Comparison of ENCODE assay signal across 20 cellular contexts in genomic region chr19:2723747-2724146, GRCh38. TPM values are rescaled to one million over a fixed set of nuclear protein-coding genes. Genes with fewer than 3 reads are reported as not detected.
DNase-seq lines count a peak whose midpoint lies in the region; ATAC-seq and TF ChIP-seq lines count a peak whose summit lies in the region.
"Had no signal": no experiment of that assay in that cellular context is flagged by ENCODE, and none has a peak within 500 bp of the region (broad histone marks: within the 10 kb centered on the region; RNA-seq: fewer than 3 reads in every experiment).

No MANE protein-coding gene starts in this region.

- H3K27ac ChIP-seq in heart left ventricle (peak overlapping the region in 11 of 12 donors; percentile 77 to 95 (median 90)), right atrium auricular region (peak overlapping the region; percentile 86 to 88), thoracic aorta (peak overlapping the region; percentile 56 to 59)
- H3K27ac ChIP-seq: C4-2B, upper lobe of right lung, WERI-Rb-1 had no signal

- no peaks in the 10 kb centered on the region for H3K36me3 ChIP-seq in heart left ventricle
- no peaks in the 10 kb centered on the region for H3K36me3 ChIP-seq in right atrium auricular region
- no peaks in the 10 kb centered on the region for H3K36me3 ChIP-seq in thoracic aorta
- H3K36me3 ChIP-seq: upper lobe of right lung, WERI-Rb-1 had no signal

- no peaks in the 10 kb centered on the region for H3K9me3 ChIP-seq in heart left ventricle
- H3K9me3 ChIP-seq in right atrium auricular region, result no peaks in the 10 kb centered on the region
- H3K9me3 ChIP-seq in thoracic aorta, result no peaks in the 10 kb centered on the region
- H3K9me3 ChIP-seq: upper lobe of right lung had no signal

- H3K4me1 ChIP-seq in heart left ventricle, result peaks cover 0 to 42% (median 13%) of the 10 kb centered on the region in 12 donors
- H3K4me1 ChIP-seq in right atrium auricular region, result peaks cover 0 to 43% of the 10 kb centered on the region in 2 donors
- H3K4me1 ChIP-seq in thoracic aorta (ENCODE audit: control insufficient read depth in 1 of 2, low read depth in 2 of 2), result peaks cover 12 to 39% of the 10 kb centered on the region in 2 donors

- intact Hi-C loops in heart left ventricle (cut with DNase I) (loop anchor here in 3 of 10 donors (5.0 to 10.0 kb wide), 2 partner anchors 59 to 61 kb away; no protein-coding TSS in a partner anchor), left cardiac atrium (cut with DNase I) (no loop called here)

- no peak for TF ChIP-seq CTCF in heart left ventricle (IDR thresholded peaks at IDR 0.05)
- no peak for TF ChIP-seq CTCF in right atrium auricular region (IDR thresholded peaks at IDR 0.05)
- no peak for TF ChIP-seq CTCF in thoracic aorta (IDR thresholded peaks at IDR 0.05)

- WGBS in heart left ventricle, 4 donors, result 55 to 71% (median 64%) methylated on average over 12 to 14 of the region's 14 CpGs

- ATAC-seq in heart left ventricle (no peak), left cardiac atrium (no peak), thoracic aorta (ENCODE audit: insufficient number of reproducible peaks, low FRiP score, low read depth) (no peak), HG02678 (IDR thresholded peaks at IDR 0.05; ENCODE audit: unreplicated experiment) (no peak)
- ATAC-seq: activated T-cell treated with anti-CD3 and anti-CD28 coated beads, Interleukin-2, amount 50 U/mL, for 4 hours; stimulated activated naive B cell treated with anti-CD40 and anti-IgM and Interleukin-4, amounts not matched to agents 10 μg/mL and 1 μg/mL and 100 μg/mL, for 72 hours had no signal

- H3K4me3 ChIP-seq in heart left ventricle (no peak overlapping the region), right atrium auricular region (no peak overlapping the region), thoracic aorta (no peak overlapping the region)
- H3K4me3 ChIP-seq: lung, upper lobe of right lung had no signal

- DNase-seq in heart left ventricle, result peak in 2 of 5 donors; percentile 22 to 28
- DNase-seq in left cardiac atrium, result no peak
- DNase-seq in right atrium auricular region (ENCODE audit: low spot score), result no peak
- no peak for DNase-seq in thoracic aorta (ENCODE audit: low spot score)
- DNase-seq in DMS79 treated with DMSO at 0.1 percent for 48 hours (lab: John Stamatoyannopoulos, UW), result no peak
- DNase-seq: activated CD4-positive, alpha-beta memory T cell treated with anti-CD3 and anti-CD28 coated beads for 36 hours; activated T-cell treated with anti-CD3 and anti-CD28 coated beads, Interleukin-2, amount 50 U/mL, for 4 hours; DMS153; naive B cell; NCI-H187 treated with DMSO at 0.1 percent for 48 hours; NCI-H446; NK-92 treated with Interleukin-12 subunit alpha and Interleukin-12 subunit beta, amount 100 ng/mL, for 24 hours; stimulated activated naive B cell treated with anti-CD40 and anti-IgM and Interleukin-4, amounts not matched to agents 10 μg/mL and 1 μg/mL and 100 μg/mL, for 72 hours; T-helper 1 cell; WERI-Rb-1 had no signal

- H3K27me3 ChIP-seq in heart left ventricle (peaks cover 9 to 54% (median 23%) of the 10 kb centered on the region in 9 donors), right atrium auricular region (no peaks in the 10 kb centered on the region), thoracic aorta (replicated peaks; ENCODE audit: insufficient read depth) (no peaks in the 10 kb centered on the region)

- TF ChIP-seq POLR2A in heart left ventricle (IDR thresholded peaks at IDR 0.05), result no peak

RNA-seq across cellular contexts. Expression of gene DIRAS1, which starts 2.6 kb away (rescaled TPM):
- total RNA-seq in heart left ventricle (100 to 1,000 TPM in 6 of 9 donors, 10 to 100 TPM in 3; 77.4 to 191 (median 142) TPM), left cardiac atrium (100 to 1,000 TPM; 108 to 211 TPM), right atrium auricular region (10 to 100 TPM; 36.5 to 58.0 TPM), thoracic aorta (1 to 10 TPM in 1 of 2 donors, not detected in 1; 2.3 TPM)
- 100 to 1,000 TPM; 112 to 168 TPM for polyA plus RNA-seq in heart left ventricle
- total RNA-seq: epithelial cell of proximal tubule had no signal

RNA-seq across cellular contexts. Expression of gene SLC39A3, which starts 16.1 kb away (rescaled TPM):
- 10 to 100 TPM; 16.4 to 33.3 (median 21.7) TPM for total RNA-seq in heart left ventricle
- 10 to 100 TPM; 31.2 to 63.7 TPM for polyA plus RNA-seq in heart left ventricle
- 10 to 100 TPM; 21.9 to 25.5 TPM for total RNA-seq in left cardiac atrium
- 10 to 100 TPM; 22.9 to 38.0 TPM for total RNA-seq in right atrium auricular region
- total RNA-seq in thoracic aorta, result 10 to 100 TPM; 26.6 to 37.6 TPM

RNA-seq across cellular contexts. Expression of gene GNG7, which starts 21.3 kb away (rescaled TPM):
- total RNA-seq in heart left ventricle (10 to 100 TPM; 13.9 to 46.4 (median 32.5) TPM), left cardiac atrium (10 to 100 TPM; 19.8 to 45.9 TPM), right atrium auricular region (10 to 100 TPM; 18.0 to 22.8 TPM), thoracic aorta (1 to 10 TPM; 2.3 to 3.2 TPM)
- polyA plus RNA-seq in heart left ventricle, result 10 to 100 TPM; 11.7 to 22.5 TPM

RNA-seq across cellular contexts. Expression of gene SGTA, which starts 59.3 kb away (rescaled TPM):
- total RNA-seq in heart left ventricle (10 to 100 TPM; 47.4 to 76.8 (median 62.4) TPM), left cardiac atrium (10 to 100 TPM; 52.5 to 88.1 TPM), right atrium auricular region (10 to 100 TPM; 52.3 to 60.9 TPM), thoracic aorta (10 to 100 TPM; 43.7 to 46.4 TPM)
- 100 to 1,000 TPM in 1 of 2 donors, 10 to 100 TPM in 1; 79.9 to 125 TPM for polyA plus RNA-seq in heart left ventricle

Comparison
In these comparisons a context has a peak if more than half of its experiments do, and no peak if none do; other contexts are left out.
1. RNA of gene DIRAS1, which starts 2.6 kb away (total RNA-seq): 108 to 211 TPM in left cardiac atrium, 77.4 to 191 TPM in heart left ventricle and 36.5 to 58.0 TPM in right atrium auricular region; 2.3 TPM in thoracic aorta; every median in the first group is over 10 times any median in the second.
2. Peak in every context shown above with its lines, with median percentiles within 50 percentile points of each other: H3K27ac ChIP-seq.